In genomic region chr10:124917168-124917938, GRCh38 we compare ENCODE assay signal across 1 cellular context.
A peak's percentile ranks its signal among the peaks of the same experiment; 100 is the strongest.
TF ChIP-seq lines count a peak whose summit lies in the region.

No MANE protein-coding gene starts in this region.

TF ChIP-seq in K562, 482 proteins besides CTCF, POLR2A, EP300 and RAD21 (continued from another document and continues in another):
- TF ChIP-seq ZBTB11 (CRISPR knock-in tag; IDR thresholded peaks at IDR 0.05) (peak in 1 of 3 experiments; percentile 19; a peak in 1 of 6 replicates), XRCC4 (IDR thresholded peaks at IDR 0.05; ENCODE audit: extremely low read depth, insufficient read depth, insufficient read length) (no peak), KLF1 (tag; IDR thresholded peaks at IDR 0.05) (no peak), RHOXF2B (CRISPR knock-in tag; conservative IDR thresholded peaks at IDR 0.05) (no peak), POLR2AphosphoS5 (IDR thresholded peaks at IDR 0.05; ENCODE audit: control insufficient read depth, insufficient read depth, low read depth, low read length) (no peak), ID3 (CRISPR knock-in tag; IDR thresholded peaks at IDR 0.05) (no peak), ID3 (tag; IDR thresholded peaks at IDR 0.05) (no peak), ZNF551 (CRISPR knock-in tag; IDR thresholded peaks at IDR 0.05) (no peak), HEY1 (CRISPR knock-in tag; IDR thresholded peaks at IDR 0.05; ENCODE audit: borderline replicate concordance) (no peak), YY1 (IDR thresholded peaks at IDR 0.05; ENCODE audit: borderline replicate concordance in 1 of 3, control insufficient read depth in 1 of 3, extremely low read depth in 1 of 3, insufficient read depth in 3 of 3, insufficient read length in 1 of 3, insufficient replicate concordance in 2 of 3, low read depth in 1 of 3, low read length in 2 of 3) (peak in 1 of 3 experiments; percentile 19), RBM15 (IDR thresholded peaks at IDR 0.05; ENCODE audit: insufficient read depth, low read length) (no peak), VEZF1 (CRISPR knock-in tag; IDR thresholded peaks at IDR 0.05) (peak; percentile 38), STAT5A (IDR thresholded peaks at IDR 0.05; ENCODE audit: borderline replicate concordance, low read length) (no peak), POLR3G (IDR thresholded peaks at IDR 0.05; ENCODE audit: extremely low read depth, insufficient read length, insufficient replicate concordance) (no peak), FOXP4 (CRISPR knock-in tag; IDR thresholded peaks at IDR 0.05; ENCODE audit: borderline replicate concordance) (0 out of 2 replicates have a peak, but pooled peaks have one; percentile 42), NELFE (IDR thresholded peaks at IDR 0.05; ENCODE audit: insufficient read depth, insufficient read length) (no peak), SP1 (CRISPR knock-in tag; IDR thresholded peaks at IDR 0.05) (no peak), ETS1 (conservative IDR thresholded peaks at IDR 0.05; ENCODE audit: control insufficient read depth, low read depth, low read length) (no peak), ZFP1 (CRISPR knock-in tag; IDR thresholded peaks at IDR 0.05) (no peak), FOXK1 (CRISPR knock-in tag; IDR thresholded peaks at IDR 0.05; ENCODE audit: borderline replicate concordance) (peak; percentile 50; the same call in 1 of the 2 replicates), MITF (IDR thresholded peaks at IDR 0.05) (no peak), AFF4 (CRISPR knock-in tag; IDR thresholded peaks at IDR 0.05) (0 out of 2 replicates have a peak, but pooled peaks have one; percentile 28), E2F1 (CRISPR knock-in tag; IDR thresholded peaks at IDR 0.05) (no peak), ZNF586 (CRISPR knock-in tag; conservative IDR thresholded peaks at IDR 0.05) (no peak), SMARCB1 (IDR thresholded peaks at IDR 0.05; ENCODE audit: insufficient read length, low read depth) (no peak), ZNF695 (CRISPR knock-in tag; IDR thresholded peaks at IDR 0.05) (no peak), ZNF639 (CRISPR knock-in tag; conservative IDR thresholded peaks at IDR 0.05 in 1 of 2, IDR thresholded peaks at IDR 0.05 in 1 of 2) (peak in 1 of 2 experiments; percentile 89; a peak in 2 of 4 replicates), SIN3A (IDR thresholded peaks at IDR 0.05; ENCODE audit: borderline replicate concordance in 2 of 2, control insufficient read depth in 1 of 2, low read depth in 2 of 2, low read length in 2 of 2) (no peak), HIVEP1 (CRISPR knock-in tag; IDR thresholded peaks at IDR 0.05) (no peak), ZNF224 (CRISPR knock-in tag; IDR thresholded peaks at IDR 0.05) (no peak), CHCHD3 (CRISPR knock-in tag; IDR thresholded peaks at IDR 0.05) (no peak), SIRT6 (IDR thresholded peaks at IDR 0.05; ENCODE audit: low read depth, low read length) (no peak), RAD51 (IDR thresholded peaks at IDR 0.05; ENCODE audit: borderline replicate concordance, low read depth) (no peak)
